15 cellular contexts compared by ENCODE assay signal in genomic region chr17:48241770-48242497, GRCh38.
DNase-seq lines count a peak whose midpoint lies in the region; ATAC-seq, FAIRE-seq and TF ChIP-seq lines count a peak whose summit lies in the region.
"Had no signal": no experiment of that assay in that cellular context is flagged by ENCODE, and none has a peak within 500 bp of the region (broad histone marks: within the 10 kb centered on the region; RNA-seq: fewer than 3 reads in every experiment).

No MANE protein-coding gene starts in this region.

- H3K9ac ChIP-seq in KMS-11 (no peak overlapping the region), GM12878 (ENCODE audit: control insufficient read depth, insufficient read depth, low read length) (no peak overlapping the region)

- CTCF ChIA-PET in Calu3 (lab: Charles Lee) (interaction anchor here (0.6 to 1.9 kb wide), 3 partner anchors 8 to 1052 kb away, joined by 3 to 7 read pairs (median 4); no protein-coding TSS in a partner anchor), GM12878 (lab: Yijun Ruan, JAX) (interaction anchor here (0.6 to 20.3 kb wide), 4 partner anchors 9 to 437 kb away, joined by 3 to 220 read pairs (median 4); no protein-coding TSS in a partner anchor)
- CTCF ChIA-PET in CD4-positive, alpha-beta T cell (lab: Charles Lee) = no interaction called here
- CTCF ChIA-PET in CD4-positive, alpha-beta memory T cell (lab: Charles Lee; ENCODE audit: partially characterized antibody) = no interaction called here

- RAD21 ChIA-PET in GM12878 (lab: Charles Lee; ENCODE audit: unreplicated experiment) = interaction anchor here (2.9 kb wide), 1 partner anchor 14 kb away, joined by 12 read pairs; no protein-coding TSS in a partner anchor

- H3K27me3 ChIP-seq in KMS-11 (ENCODE audit: insufficient read depth, low read depth) = no peaks in the 10 kb centered on the region
- H3K27me3 ChIP-seq in GM12878 (replicated peaks in 1 of 2; ENCODE audit: control insufficient read depth in 2 of 2, insufficient read depth in 2 of 2, low read length in 1 of 2) = no peaks in the 10 kb centered on the region
- peaks cover 67% of the 10 kb centered on the region for H3K27me3 ChIP-seq in BE2C
- H3K27me3 ChIP-seq in CD4-positive, alpha-beta T cell (ENCODE audit: control insufficient read depth, insufficient read depth, low read length) = no peaks in the 10 kb centered on the region
- no peaks in the 10 kb centered on the region for H3K27me3 ChIP-seq in CD4-positive, alpha-beta memory T cell (ENCODE audit: insufficient read depth, low read length)

- POLR2A ChIA-PET in GM12878 (lab: Charles Lee) = interaction anchor here (0.6 to 1.8 kb wide), 4 partner anchors 10 to 182 kb away, joined by 3 to 4 read pairs (median 4); no protein-coding TSS in a partner anchor
- POLR2A ChIA-PET in CD4-positive, alpha-beta T cell (lab: Charles Lee) = no interaction called here
- POLR2A ChIA-PET in CD4-positive, alpha-beta memory T cell (lab: Charles Lee; ENCODE audit: partially characterized antibody) = no interaction called here

- no peak for TF ChIP-seq CTCF in Calu3 (IDR thresholded peaks at IDR 0.05; ENCODE audit: unreplicated experiment)
- no peak for TF ChIP-seq CTCF in KMS-11 (conservative IDR thresholded peaks at IDR 0.05; ENCODE audit: low read depth, low read length)
- no peak for TF ChIP-seq CTCF in GM12878 (IDR thresholded peaks at IDR 0.05 in 2 of 3, conservative IDR thresholded peaks at IDR 0.05 in 1 of 3; ENCODE audit: control insufficient read depth in 2 of 3, extremely low read depth in 1 of 3, insufficient read depth in 1 of 3, low read depth in 3 of 3, low read length in 3 of 3)
- no peak for TF ChIP-seq CTCF in natural killer cell (IDR thresholded peaks at IDR 0.05)
- no peak for TF ChIP-seq CTCF in BE2C (IDR thresholded peaks at IDR 0.05; ENCODE audit: low read depth, low read length)
- no peak for TF ChIP-seq CTCF in CD4-positive, alpha-beta T cell (IDR thresholded peaks at IDR 0.05)

- no peaks in the 10 kb centered on the region for H3K36me3 ChIP-seq in KMS-11 (ENCODE audit: insufficient read depth)
- H3K36me3 ChIP-seq in GM12878 (ENCODE audit: control insufficient read depth in 2 of 2, insufficient read depth in 2 of 2, low read length in 1 of 2) = no peaks in the 10 kb centered on the region
- no peaks in the 10 kb centered on the region for H3K36me3 ChIP-seq in BE2C
- H3K36me3 ChIP-seq in CD4-positive, alpha-beta memory T cell (ENCODE audit: insufficient read depth, low read length) = peaks cover 2% of the 10 kb centered on the region
- H3K36me3 ChIP-seq: thoracic aorta had no signal

- no peak for TF ChIP-seq EP300 in GM12878 (IDR thresholded peaks at IDR 0.05; ENCODE audit: borderline replicate concordance in 1 of 2, control insufficient read depth in 1 of 2, low read depth in 2 of 2, low read length in 2 of 2)

- H3K9me3 ChIP-seq in GM12878 (replicated peaks; ENCODE audit: control insufficient read depth, insufficient read depth, low read length) (no peaks in the 10 kb centered on the region), BE2C (no peaks in the 10 kb centered on the region)
- no peaks in the 10 kb centered on the region for H3K9me3 ChIP-seq in CD4-positive, alpha-beta T cell (ENCODE audit: control insufficient read depth, low read length)
- H3K9me3 ChIP-seq in CD4-positive, alpha-beta memory T cell (ENCODE audit: control insufficient read depth in 1 of 2, low read length in 2 of 2) = no peaks in the 10 kb centered on the region
- H3K9me3 ChIP-seq: psoas muscle, thoracic aorta had no signal

- H3K27me3 Mint-ChIP-seq in Calu3 (ENCODE audit: unreplicated experiment) (no peaks in the 10 kb centered on the region), natural killer cell (ENCODE audit: low read depth in 2 of 2) (no peaks in the 10 kb centered on the region)
- no peaks in the 10 kb centered on the region for H3K27me3 Mint-ChIP-seq in CD4-positive, alpha-beta T cell
- no peaks in the 10 kb centered on the region for H3K27me3 Mint-ChIP-seq in CD4-positive, alpha-beta memory T cell

- peak overlapping the region; percentile 70; the same call in 1 of the 2 replicates for H3K4me2 ChIP-seq in KMS-11
- H3K4me2 ChIP-seq in GM12878 (ENCODE audit: control insufficient read depth, insufficient read depth) = peak overlapping the region; percentile 71; the same call in 1 of the 2 replicates

- SMC1A ChIA-PET in GM12878 (lab: Charles Lee; ENCODE audit: uncharacterized antibody, unreplicated experiment) = interaction anchor here (0.9 to 2.9 kb wide), 9 partner anchors 9 to 61 kb away, joined by 3 to 15 read pairs (median 4); no protein-coding TSS in a partner anchor

- H3K9me3 Mint-ChIP-seq in Calu3 (ENCODE audit: low read depth, unreplicated experiment) (peaks cover 4% of the 10 kb centered on the region), natural killer cell (no peaks in the 10 kb centered on the region)
- H3K9me3 Mint-ChIP-seq in CD4-positive, alpha-beta T cell = no peaks in the 10 kb centered on the region
- H3K9me3 Mint-ChIP-seq in CD4-positive, alpha-beta memory T cell = no peaks in the 10 kb centered on the region
- H3K9me3 Mint-ChIP-seq: activated naive CD4-positive, alpha-beta T cell treated with anti-CD3 and anti-CD28 coated beads, Interleukin-2, amount 50 U/mL, for 72 hours; CD14-positive monocyte had no signal

- H2AFZ ChIP-seq in KMS-11 (ENCODE audit: low read depth) = no peak overlapping the region
- no peak overlapping the region for H2AFZ ChIP-seq in GM12878 (ENCODE audit: control insufficient read depth, low read depth, low read length)

- H3K4me1 ChIP-seq in KMS-11 (ENCODE audit: low read depth, poor library complexity, severe bottlenecking) (peaks cover 27% of the 10 kb centered on the region), GM12878 (ENCODE audit: control insufficient read depth, insufficient read depth, low read length) (peaks cover 46% of the 10 kb centered on the region), BE2C (peaks cover 4% of the 10 kb centered on the region)
- peaks cover 65% of the 10 kb centered on the region for H3K4me1 ChIP-seq in CD4-positive, alpha-beta memory T cell (ENCODE audit: insufficient read depth, low read length)
- H3K4me1 ChIP-seq: psoas muscle had no signal

- no peak for DNase-seq in Calu3
- DNase-seq in GM12878 (ENCODE audit: low read depth, low spot score) = no peak
- DNase-seq in natural killer cell = no peak
- DNase-seq in BE2C = no peak
- no peak for DNase-seq in CD4-positive, alpha-beta T cell
- no peak for DNase-seq in KBM-7
- no peak for DNase-seq in CD4-positive, alpha-beta memory T cell
- DNase-seq: central memory CD4-positive, alpha-beta T cell had no signal

- no peak for TF ChIP-seq POLR2A in GM12878 (IDR thresholded peaks at IDR 0.05; ENCODE audit: low read depth, low read length)

- no peak overlapping the region for H3K4me3 Mint-ChIP-seq in Calu3 (ENCODE audit: low read depth, unreplicated experiment)
- H3K4me3 Mint-ChIP-seq in natural killer cell = no peak overlapping the region
- H3K4me3 Mint-ChIP-seq in CD4-positive, alpha-beta T cell = no peak overlapping the region
- H3K4me3 Mint-ChIP-seq in CD4-positive, alpha-beta memory T cell = peak overlapping the region in 2 of 8 donors; percentile 16 to 36

- in situ Hi-C loops in GM12878 (cut with MboI) (no loop called here), KBM-7 (cut with MboI; ENCODE audit: low pct_unique_long_range_greater_than_20kb, low sequenced_read_pairs) (no loop called here)

- BruUV-seq in Calu3 (replicated peaks; lab: Mats Ljungman, UMichigan) (no TSS peak), GM12878 (replicated peaks; lab: Mats Ljungman, UMichigan) (no TSS peak)

- intact Hi-C loops in Calu3 (cut with micrococcal nuclease; ENCODE audit: unreplicated experiment) = no loop called here
- intact Hi-C loops in GM12878 (cut with micrococcal nuclease; ENCODE audit: unreplicated experiment) = no loop called here
- intact Hi-C loops in natural killer cell (cut with micrococcal nuclease) = no loop called here
- intact Hi-C loops in CD4-positive, alpha-beta T cell (cut with DNase I, micrococcal nuclease) = no loop called here
- intact Hi-C loops in CD4-positive, alpha-beta memory T cell (cut with micrococcal nuclease) = no loop called here

- H3K36me3 Mint-ChIP-seq in Calu3 (ENCODE audit: insufficient read depth, unreplicated experiment) (peaks cover 8% of the 10 kb centered on the region), natural killer cell (no peaks in the 10 kb centered on the region)
- peaks cover 23% of the 10 kb centered on the region for H3K36me3 Mint-ChIP-seq in CD4-positive, alpha-beta T cell (ENCODE audit: low read depth)
- H3K36me3 Mint-ChIP-seq in CD4-positive, alpha-beta memory T cell = peaks cover 4 to 5% of the 10 kb centered on the region in 2 donors
- H3K36me3 Mint-ChIP-seq: CD14-positive monocyte had no signal

- H3K79me2 ChIP-seq in KMS-11 (ENCODE audit: insufficient read depth, low read depth) (no peaks in the 10 kb centered on the region), GM12878 (ENCODE audit: control insufficient read depth, insufficient read depth, low read length) (no peaks in the 10 kb centered on the region)

- ATAC-seq in GM12878 = no peak
- ATAC-seq in natural killer cell = no peak
- no peak for ATAC-seq in CD4-positive, alpha-beta T cell (ENCODE audit: poor library complexity)

- H3K4me3 ChIP-seq in KMS-11 (IDR thresholded peaks at IDR 0.05; ENCODE audit: insufficient read depth, low read depth, low read length) (no peak overlapping the region), GM12878 (no peak overlapping the region), BE2C (ENCODE audit: low read depth, low read length) (no peak overlapping the region)
- H3K4me3 ChIP-seq in CD4-positive, alpha-beta memory T cell (ENCODE audit: low read length in 2 of 2) = no peak overlapping the region
- H3K4me3 ChIP-seq: psoas muscle, thoracic aorta had no signal

- H3K27ac Mint-ChIP-seq in Calu3 (ENCODE audit: unreplicated experiment) (peak overlapping the region; percentile 72), natural killer cell (peak overlapping the region; percentile 56 to 83)
- H3K27ac Mint-ChIP-seq in CD4-positive, alpha-beta T cell = no peak overlapping the region
- peak overlapping the region in 2 of 7 donors; percentile 53 to 65 for H3K27ac Mint-ChIP-seq in CD4-positive, alpha-beta memory T cell

- no peak for FAIRE-seq in GM12878 (lab: Jason Lieb, UNC)
- FAIRE-seq: endometrium, islet of Langerhans had no signal

- no peak for TF ChIP-seq RAD21 in GM12878 (IDR thresholded peaks at IDR 0.05; ENCODE audit: insufficient read depth, low read depth, low read length)

- H3K27ac ChIP-seq in KMS-11 (no peak overlapping the region), GM12878 (ENCODE audit: control insufficient read depth, insufficient read depth) (peak overlapping the region; percentile 74)
- no peak overlapping the region for H3K27ac ChIP-seq in CD4-positive, alpha-beta T cell (ENCODE audit: low read depth, low read length)
- no peak overlapping the region for H3K27ac ChIP-seq in CD4-positive, alpha-beta memory T cell (ENCODE audit: low read depth, low read length)
- H3K27ac ChIP-seq: psoas muscle, thoracic aorta had no signal

- WGBS in GM12878 (ENCODE audit: insufficient coverage, insufficient replicate concordance, low lambda C conversion rate, missing lambda C conversion rate) = 82% methylated on average over 7 of the region's 7 CpGs

- H3K4me1 Mint-ChIP-seq in Calu3 (ENCODE audit: low read depth, unreplicated experiment) = peaks cover 84% of the 10 kb centered on the region
- peaks cover 79 to 82% of the 10 kb centered on the region in 2 donors for H3K4me1 Mint-ChIP-seq in natural killer cell
- peaks cover 87% of the 10 kb centered on the region for H3K4me1 Mint-ChIP-seq in CD4-positive, alpha-beta T cell (ENCODE audit: low read depth)
- peaks cover 59 to 90% (median 74%) of the 10 kb centered on the region in 4 donors for H3K4me1 Mint-ChIP-seq in CD4-positive, alpha-beta memory T cell

- H4K20me1 ChIP-seq in KMS-11 (ENCODE audit: insufficient read depth) = no peaks in the 10 kb centered on the region
- H4K20me1 ChIP-seq in GM12878 (ENCODE audit: control insufficient read depth, insufficient read depth) = no peaks in the 10 kb centered on the region

Comparison
In these comparisons a context has a peak if more than half of its experiments do, and no peak if none do; other contexts are left out.
1. CTCF ChIA-PET loops: an anchor here in Calu3 (0.6 to 1.9 kb wide) and GM12878 (0.6 to 20.3 kb wide); none called in CD4-positive, alpha-beta T cell and CD4-positive, alpha-beta memory T cell.